23 cellular contexts compared by ENCODE assay signal in the genomic region with DNA sequence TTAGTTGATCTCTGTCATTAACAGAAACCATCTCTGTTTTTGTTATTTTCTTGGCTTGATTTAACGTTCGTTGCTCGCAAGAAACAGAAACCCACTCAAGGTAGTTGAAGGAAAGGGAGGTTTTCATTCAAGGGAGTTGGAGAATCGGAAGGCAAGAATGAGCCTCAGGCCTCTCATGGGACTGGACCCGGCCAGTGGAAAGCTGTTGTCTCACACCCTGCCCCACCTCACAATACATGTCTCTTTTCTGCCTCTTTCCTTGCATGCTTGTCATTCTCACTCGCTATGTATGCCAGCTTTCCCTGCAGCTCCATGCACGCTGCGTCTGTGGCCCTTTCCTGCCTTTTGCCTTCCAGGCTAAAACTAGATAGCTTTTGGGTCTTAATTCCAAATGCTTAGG. TPM values are rescaled to one million over a fixed set of nuclear protein-coding genes. Genes with fewer than 3 reads are reported as not detected.
DNase-seq lines count a peak whose midpoint lies in the region; ATAC-seq and TF ChIP-seq lines count a peak whose summit lies in the region.
"Had no signal": no experiment of that assay in that cellular context is flagged by ENCODE, and none has a peak within 500 bp of the region (broad histone marks: within the 10 kb centered on the region; RNA-seq: fewer than 3 reads in every experiment).

No MANE protein-coding gene starts in this region.

- H3K9me2 ChIP-seq in GM23338 (ENCODE audit: insufficient read depth) (no peaks in the 10 kb centered on the region), PC-3 (replicated peaks; ENCODE audit: low read length) (no peaks in the 10 kb centered on the region)
- H3K9me2 ChIP-seq: SK-N-SH had no signal

- H3K27ac ChIP-seq in GM23338 (ENCODE audit: low read depth) (peak overlapping the region; percentile 24; the same call in 1 of the 2 replicates), PC-3 (ENCODE audit: low read length) (no peak overlapping the region)
- H3K27ac ChIP-seq: C4-2B, KMS-11 had no signal

- no TSS peak for BruUV-seq in PC-3 (replicated peaks; lab: Mats Ljungman, UMichigan)

- H3K4me1 Mint-ChIP-seq in activated naive CD8-positive, alpha-beta T cell (ENCODE audit: low read depth) = peaks cover 53% of the 10 kb centered on the region
- H3K4me1 Mint-ChIP-seq in activated naive CD8-positive, alpha-beta T cell treated with anti-CD3 and anti-CD28 coated beads, Interleukin-2, amount 50 U/mL, for 24 hours = peaks cover 31% of the 10 kb centered on the region
- H3K4me1 Mint-ChIP-seq in GM23338 = no peaks in the 10 kb centered on the region
- H3K4me1 Mint-ChIP-seq in glutamatergic neuron (ENCODE audit: low read depth, unreplicated experiment) = peaks cover 8% of the 10 kb centered on the region
- H3K4me1 Mint-ChIP-seq in type B pancreatic cell (ENCODE audit: unreplicated experiment) = peaks cover 4% of the 10 kb centered on the region

- DNase-seq in activated naive CD8-positive, alpha-beta T cell treated with anti-CD3 and anti-CD28 coated beads, Interleukin-2, amount 50 U/mL, for 24 hours = no peak
- DNase-seq in GM23338 (ENCODE audit: low spot score) (no peak), glutamatergic neuron (no peak), type B pancreatic cell (ENCODE audit: extremely low spot score, unreplicated experiment) (no peak), iPS-NIHi7 (ENCODE audit: extremely low spot score) (no peak), PC-3 (no peak)
- DNase-seq: 8988T, AML-193, COR-L47, DMS79, NCI-H1092 treated with DMSO at 0.1 percent for 48 hours, NCI-H1436 treated with DMSO at 0.1 percent for 48 hours, NCI-H1930, NCI-H2227 treated with DMSO at 0.1 percent for 48 hours, NCI-H510A treated with DMSO at 0.1 percent for 48 hours, NCI-H748 treated with DMSO at 0.1 percent for 48 hours, SIG-M5, SK-N-SH had no signal

- H3F3A ChIP-seq in GM23338 (replicated peaks; ENCODE audit: low read depth) = no peaks in the 10 kb centered on the region; the same call in 1 of the 2 replicates
- no peaks in the 10 kb centered on the region for H3F3A ChIP-seq in PC-3 (ENCODE audit: low read length, unreplicated experiment)

- H3K4me3 ChIP-seq in GM23338 (no peak overlapping the region), PC-3 (ENCODE audit: low read length) (no peak overlapping the region)

- intact Hi-C loops in PC-3 (cut with micrococcal nuclease) = no loop called here

- H2AFZ ChIP-seq in GM23338 (no peak overlapping the region), PC-3 (ENCODE audit: low read length) (no peak overlapping the region)

- CTCF ChIA-PET in PC-3 (lab: Charles Lee) = no interaction called here

- H3K27me3 ChIP-seq in GM23338 (ENCODE audit: insufficient read depth) (no peaks in the 10 kb centered on the region), PC-3 (ENCODE audit: low read length) (no peaks in the 10 kb centered on the region)

- H3K36me3 ChIP-seq in GM23338 (ENCODE audit: insufficient read depth) (no peaks in the 10 kb centered on the region), PC-3 (ENCODE audit: low read depth, low read length) (0 out of 2 replicates have a peak, but pooled peaks cover 2% of the 10 kb centered on the region)

- H3K9ac ChIP-seq in PC-3 (ENCODE audit: low read length) = no peak overlapping the region
- H3K9ac ChIP-seq: KMS-11, SK-N-SH had no signal

- H3K79me2 ChIP-seq in GM23338 (replicated peaks; ENCODE audit: insufficient read depth) = peaks cover 93% of the 10 kb centered on the region
- H3K79me2 ChIP-seq in PC-3 (ENCODE audit: low read length) = peaks cover 94% of the 10 kb centered on the region

- H3K27ac Mint-ChIP-seq in activated naive CD8-positive, alpha-beta T cell = peak overlapping the region; percentile 13
- no peak overlapping the region for H3K27ac Mint-ChIP-seq in activated naive CD8-positive, alpha-beta T cell treated with anti-CD3 and anti-CD28 coated beads, Interleukin-2, amount 50 U/mL, for 24 hours
- H3K27ac Mint-ChIP-seq in GM23338 (no peak overlapping the region), glutamatergic neuron (ENCODE audit: unreplicated experiment) (peak overlapping the region; percentile 22), type B pancreatic cell (peak overlapping the region; percentile 62)

- H4K20me1 ChIP-seq in GM23338 (replicated peaks; ENCODE audit: insufficient read depth) (peaks cover 26% of the 10 kb centered on the region), PC-3 (ENCODE audit: low read length) (peaks cover 22% of the 10 kb centered on the region; the same call in 1 of the 2 replicates)

- H3K9me3 ChIP-seq in PC-3 (ENCODE audit: low read length) = no peaks in the 10 kb centered on the region
- H3K9me3 ChIP-seq: SK-N-SH had no signal

- no peak overlapping the region for H3K4me3 Mint-ChIP-seq in activated naive CD8-positive, alpha-beta T cell
- H3K4me3 Mint-ChIP-seq in activated naive CD8-positive, alpha-beta T cell treated with anti-CD3 and anti-CD28 coated beads, Interleukin-2, amount 50 U/mL, for 24 hours = no peak overlapping the region
- H3K4me3 Mint-ChIP-seq in GM23338 (no peak overlapping the region), glutamatergic neuron (ENCODE audit: unreplicated experiment) (peak overlapping the region; percentile 59), type B pancreatic cell (no peak overlapping the region)

- H3K36me3 Mint-ChIP-seq in activated naive CD8-positive, alpha-beta T cell = no peaks in the 10 kb centered on the region
- peaks cover 7% of the 10 kb centered on the region for H3K36me3 Mint-ChIP-seq in activated naive CD8-positive, alpha-beta T cell treated with anti-CD3 and anti-CD28 coated beads, Interleukin-2, amount 50 U/mL, for 24 hours (ENCODE audit: low read depth)
- H3K36me3 Mint-ChIP-seq in GM23338 (ENCODE audit: low read depth) (no peaks in the 10 kb centered on the region), glutamatergic neuron (ENCODE audit: unreplicated experiment) (no peaks in the 10 kb centered on the region), type B pancreatic cell (peaks cover 4% of the 10 kb centered on the region)

- H3K4me2 ChIP-seq in GM23338 (no peak overlapping the region), PC-3 (ENCODE audit: low read length) (no peak overlapping the region)
- H3K4me2 ChIP-seq: KMS-11, SK-N-SH had no signal

- POLR2A ChIA-PET in PC-3 (lab: Charles Lee; ENCODE audit: unreplicated experiment) = no interaction called here

- H3K4me1 ChIP-seq in GM23338 (ENCODE audit: insufficient read depth) (no peaks in the 10 kb centered on the region), PC-3 (ENCODE audit: insufficient read depth, low read length) (peaks cover 8% of the 10 kb centered on the region)

- TF ChIP-seq CTCF in GM23338 (conservative IDR thresholded peaks at IDR 0.05; ENCODE audit: low read depth in 2 of 2) (no peak), glutamatergic neuron (IDR thresholded peaks at IDR 0.05; ENCODE audit: partially characterized antibody, unreplicated experiment) (no peak), type B pancreatic cell (conservative IDR thresholded peaks at IDR 0.05) (no peak), PC-3 (conservative IDR thresholded peaks at IDR 0.05; ENCODE audit: low read depth, low read length) (no peak)

- H3K9me3 Mint-ChIP-seq in activated naive CD8-positive, alpha-beta T cell (ENCODE audit: low read depth) = no peaks in the 10 kb centered on the region
- no peaks in the 10 kb centered on the region for H3K9me3 Mint-ChIP-seq in activated naive CD8-positive, alpha-beta T cell treated with anti-CD3 and anti-CD28 coated beads, Interleukin-2, amount 50 U/mL, for 24 hours
- no peaks in the 10 kb centered on the region for H3K9me3 Mint-ChIP-seq in GM23338
- H3K9me3 Mint-ChIP-seq in glutamatergic neuron (ENCODE audit: unreplicated experiment) = no peaks in the 10 kb centered on the region
- H3K9me3 Mint-ChIP-seq in type B pancreatic cell = no peaks in the 10 kb centered on the region

- H3K27me3 Mint-ChIP-seq in activated naive CD8-positive, alpha-beta T cell = no peaks in the 10 kb centered on the region
- no peaks in the 10 kb centered on the region for H3K27me3 Mint-ChIP-seq in activated naive CD8-positive, alpha-beta T cell treated with anti-CD3 and anti-CD28 coated beads, Interleukin-2, amount 50 U/mL, for 24 hours
- H3K27me3 Mint-ChIP-seq in GM23338 (ENCODE audit: insufficient read depth, low read depth, poor library complexity) = peaks cover 3% of the 10 kb centered on the region
- peaks cover 2% of the 10 kb centered on the region for H3K27me3 Mint-ChIP-seq in glutamatergic neuron (ENCODE audit: unreplicated experiment)
- H3K27me3 Mint-ChIP-seq in type B pancreatic cell = no peaks in the 10 kb centered on the region

- ATAC-seq in activated naive CD8-positive, alpha-beta T cell treated with anti-CD3 and anti-CD28 coated beads, Interleukin-2, amount 50 U/mL, for 24 hours = no peak
- no peak for ATAC-seq in GM23338
- no peak for ATAC-seq in PC-3
- ATAC-seq: Panc1 had no signal

TF ChIP-seq in GM23338, 12 proteins besides CTCF, POLR2A, EP300 and RAD21 (continues in another document):
- TF ChIP-seq POLR2AphosphoS5 (IDR thresholded peaks at IDR 0.05; ENCODE audit: low read depth) = no peak

RNA-seq across cellular contexts. Expression of gene DCAF7, which starts 18.3 kb away (rescaled TPM):
- total RNA-seq in GM23338 (2014; rRNA removed; shearing (Covaris generic)) = 51.0 and 60.1 TPM in 2 replicates
- 31.3 and 33.2 TPM in 2 replicates for polyA plus RNA-seq in GM23338 (2016; fragmentation: Nextera tagmentation; extraction: Ambion mirVana)
- 137 TPM for total RNA-seq in glutamatergic neuron (ENCODE audit: unreplicated experiment)
- 94.7 and 123 TPM in 2 replicates for total RNA-seq in type B pancreatic cell (ENCODE audit: low replicate concordance)
- 46.5 and 55.5 TPM in 2 replicates for total RNA-seq in PC-3 (2014; rRNA removed)

RNA-seq across cellular contexts. Expression of gene TACO1, which starts 32.1 kb away (rescaled TPM):
- 10.6 and 15.4 TPM in 2 replicates for total RNA-seq in GM23338 (2014; rRNA removed; shearing (Covaris generic))
- polyA plus RNA-seq in GM23338 (2016; fragmentation: Nextera tagmentation; extraction: Ambion mirVana) = 19.9 and 21.9 TPM in 2 replicates
- total RNA-seq in glutamatergic neuron (ENCODE audit: unreplicated experiment) (23.2 TPM), type B pancreatic cell (ENCODE audit: low replicate concordance) (22.3 and 24.4 TPM in 2 replicates), PC-3 (2014; rRNA removed) (47.9 and 70.0 TPM in 2 replicates)

RNA-seq across cellular contexts. Expression of gene KCNH6, which starts 45.4 kb away (rescaled TPM):
- 2.8 and 3.0 TPM in 2 replicates for total RNA-seq in GM23338 (2014; rRNA removed; shearing (Covaris generic))
- polyA plus RNA-seq in GM23338 (2016; fragmentation: Nextera tagmentation; extraction: Ambion mirVana) = 1.1 and 1.3 TPM in 2 replicates
- total RNA-seq in glutamatergic neuron (ENCODE audit: unreplicated experiment) (4.1 TPM), type B pancreatic cell (ENCODE audit: low replicate concordance) (4.4 and 9.0 TPM in 2 replicates), PC-3 (2014; rRNA removed) (not detected in 2 replicates)
- total RNA-seq: HT1080 had no signal

RNA-seq across cellular contexts. Expression of gene MAP3K3, which starts 53.7 kb away (rescaled TPM):
- total RNA-seq in GM23338 (2014; rRNA removed; shearing (Covaris generic)) = 22.2 and 24.6 TPM in 2 replicates
- 6.1 and 7.3 TPM in 2 replicates for polyA plus RNA-seq in GM23338 (2016; fragmentation: Nextera tagmentation; extraction: Ambion mirVana)
- total RNA-seq in glutamatergic neuron (ENCODE audit: unreplicated experiment) (54.6 TPM), type B pancreatic cell (ENCODE audit: low replicate concordance) (10.5 and 26.2 TPM in 2 replicates), PC-3 (2014; rRNA removed) (27.1 and 36.1 TPM in 2 replicates)

Comparison
In these comparisons a context has a peak if more than half of its experiments do, and no peak if none do; other contexts are left out.
1. H3K27ac Mint-ChIP-seq: peak in activated naive CD8-positive, alpha-beta T cell (single experiment), glutamatergic neuron (single experiment) and type B pancreatic cell (single experiment); none in activated naive CD8-positive, alpha-beta T cell treated with anti-CD3 and anti-CD28 coated beads, Interleukin-2, amount 50 U/mL, for 24 hours (single experiment) and GM23338 (single experiment).